Comparison of ENCODE assay signal across 1 cellular context in the genomic region with DNA sequence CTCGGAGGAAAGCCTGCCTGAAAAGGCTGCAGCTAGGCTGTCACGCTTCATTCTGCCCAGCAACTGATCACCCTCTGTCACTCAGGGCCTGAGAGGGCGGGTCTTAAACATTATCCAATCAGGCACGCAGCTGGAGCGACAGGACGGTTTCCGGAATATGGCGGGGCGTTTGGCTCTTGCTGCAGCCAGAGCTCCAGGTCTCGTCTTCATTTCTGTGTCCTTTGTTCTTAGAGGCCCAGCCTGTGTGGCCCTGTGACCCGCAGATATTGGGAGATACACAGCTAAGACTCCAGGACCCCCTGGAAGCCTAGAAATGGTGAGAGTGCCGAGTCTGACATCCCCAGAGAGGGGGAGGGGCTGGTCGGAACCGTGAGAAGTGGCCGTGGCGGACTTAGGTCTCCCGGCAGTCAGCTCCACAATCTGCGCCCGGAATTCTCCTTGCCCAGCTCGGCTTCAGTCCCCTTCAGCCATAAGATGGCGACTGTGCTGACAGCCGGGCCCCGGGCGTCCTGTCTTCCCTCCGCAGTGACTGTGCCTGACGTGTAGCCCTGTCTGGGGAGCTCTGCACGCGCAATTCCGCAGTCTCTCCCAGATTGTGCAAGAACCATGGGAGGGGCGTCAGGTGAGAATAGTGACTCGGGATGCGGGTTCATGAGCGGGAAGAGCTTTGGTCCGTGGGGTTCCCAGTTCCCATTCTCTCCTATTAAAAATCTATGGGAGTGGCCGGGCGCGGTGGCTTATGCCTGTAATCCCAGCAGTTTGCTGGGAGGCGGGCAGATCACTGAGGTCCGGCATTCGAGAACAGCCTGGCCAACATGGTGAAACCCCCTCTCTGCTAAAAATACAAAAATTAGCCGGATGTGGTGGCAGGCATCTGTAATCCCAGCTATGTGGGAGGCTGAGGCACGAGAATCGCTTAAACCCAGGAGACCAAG.
TF ChIP-seq lines count a peak whose summit lies in the region.

A gene (plus strand): TSS at position 144 of the 935 bp plus-strand sequence. CDS start 170 bp downstream, at position 314.

TF ChIP-seq in K562, 482 proteins besides CTCF, POLR2A, EP300 and RAD21 (continued from another document and continues in another):
- TF ChIP-seq, protein P1, sequence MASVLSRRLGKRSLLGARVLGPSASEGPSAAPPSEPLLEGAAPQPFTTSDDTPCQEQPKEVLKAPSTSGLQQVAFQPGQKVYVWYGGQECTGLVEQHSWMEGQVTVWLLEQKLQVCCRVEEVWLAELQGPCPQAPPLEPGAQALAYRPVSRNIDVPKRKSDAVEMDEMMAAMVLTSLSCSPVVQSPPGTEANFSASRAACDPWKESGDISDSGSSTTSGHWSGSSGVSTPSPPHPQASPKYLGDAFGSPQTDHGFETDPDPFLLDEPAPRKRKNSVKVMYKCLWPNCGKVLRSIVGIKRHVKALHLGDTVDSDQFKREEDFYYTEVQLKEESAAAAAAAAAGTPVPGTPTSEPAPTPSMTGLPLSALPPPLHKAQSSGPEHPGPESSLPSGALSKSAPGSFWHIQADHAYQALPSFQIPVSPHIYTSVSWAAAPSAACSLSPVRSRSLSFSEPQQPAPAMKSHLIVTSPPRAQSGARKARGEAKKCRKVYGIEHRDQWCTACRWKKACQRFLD (CRISPR knock-in tag; IDR thresholded peaks at IDR 0.05): no peak
- TF ChIP-seq, protein P2, sequence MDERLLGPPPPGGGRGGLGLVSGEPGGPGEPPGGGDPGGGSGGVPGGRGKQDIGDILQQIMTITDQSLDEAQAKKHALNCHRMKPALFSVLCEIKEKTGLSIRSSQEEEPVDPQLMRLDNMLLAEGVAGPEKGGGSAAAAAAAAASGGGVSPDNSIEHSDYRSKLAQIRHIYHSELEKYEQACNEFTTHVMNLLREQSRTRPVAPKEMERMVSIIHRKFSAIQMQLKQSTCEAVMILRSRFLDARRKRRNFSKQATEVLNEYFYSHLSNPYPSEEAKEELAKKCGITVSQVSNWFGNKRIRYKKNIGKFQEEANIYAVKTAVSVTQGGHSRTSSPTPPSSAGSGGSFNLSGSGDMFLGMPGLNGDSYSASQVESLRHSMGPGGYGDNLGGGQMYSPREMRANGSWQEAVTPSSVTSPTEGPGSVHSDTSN (CRISPR knock-in tag; IDR thresholded peaks at IDR 0.05; ENCODE audit: low read depth): peak; percentile 96
- TF ChIP-seq, protein P2 (tag; conservative IDR thresholded peaks at IDR 0.05; ENCODE audit: low read depth): peak; percentile 97
- TF ChIP-seq ESRRA (IDR thresholded peaks at IDR 0.05; ENCODE audit: borderline replicate concordance, low read depth) (0 out of 2 replicates have a peak, but pooled peaks have one; percentile 14), ARHGAP35 (IDR thresholded peaks at IDR 0.05; ENCODE audit: partially characterized antibody) (no peak), NR2F6 (CRISPR knock-in tag; IDR thresholded peaks at IDR 0.05) (no peak), NONO (IDR thresholded peaks at IDR 0.05; ENCODE audit: low read depth in 2 of 2, low read length in 1 of 2) (0 out of 4 replicates have a peak, but pooled peaks of 1 of the 2 experiments have one; percentile 31), SIN3B (IDR thresholded peaks at IDR 0.05; ENCODE audit: low read depth) (peak; percentile 66), TAF1 (IDR thresholded peaks at IDR 0.05; ENCODE audit: control insufficient read depth, extremely low read depth, insufficient read depth, low read length, severe bottlenecking) (peak; percentile 65), BRD9 (IDR thresholded peaks at IDR 0.05; ENCODE audit: low read depth, partially characterized antibody) (peak; percentile 81), CHD2 (IDR thresholded peaks at IDR 0.05; ENCODE audit: low read depth, low read length) (peak; percentile 39; the same call in 1 of the 2 replicates), KDM5B (IDR thresholded peaks at IDR 0.05; ENCODE audit: insufficient replicate concordance, low read depth, low read length) (peak; percentile 78), TAF7 (tag; IDR thresholded peaks at IDR 0.05) (peak; percentile 90), NFRKB (IDR thresholded peaks at IDR 0.05; ENCODE audit: low read depth) (peak; percentile 93), KDM4B (IDR thresholded peaks at IDR 0.05; ENCODE audit: borderline replicate concordance in 2 of 2, low read depth in 1 of 2) (peak in 1 of 2 experiments; percentile 53; a peak in 1 of 4 replicates), SMAD1 (IDR thresholded peaks at IDR 0.05; ENCODE audit: low read depth, low read length, partially characterized antibody) (peak; percentile 43), SPI1 (IDR thresholded peaks at IDR 0.05; ENCODE audit: borderline replicate concordance, low read depth, low read length) (no peak)
- TF ChIP-seq, protein P3, sequence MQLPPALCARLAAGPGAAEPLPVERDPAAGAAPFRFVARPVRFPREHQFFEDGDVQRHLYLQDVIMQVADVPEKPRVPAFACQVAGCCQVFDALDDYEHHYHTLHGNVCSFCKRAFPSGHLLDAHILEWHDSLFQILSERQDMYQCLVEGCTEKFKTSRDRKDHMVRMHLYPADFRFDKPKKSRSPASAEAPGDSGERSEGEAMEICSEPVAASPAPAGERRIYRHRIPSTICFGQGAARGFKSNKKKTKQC (CRISPR knock-in tag; IDR thresholded peaks at IDR 0.05): 0 out of 2 replicates have a peak, but pooled peaks have one; percentile 55
- TF ChIP-seq, protein P4, sequence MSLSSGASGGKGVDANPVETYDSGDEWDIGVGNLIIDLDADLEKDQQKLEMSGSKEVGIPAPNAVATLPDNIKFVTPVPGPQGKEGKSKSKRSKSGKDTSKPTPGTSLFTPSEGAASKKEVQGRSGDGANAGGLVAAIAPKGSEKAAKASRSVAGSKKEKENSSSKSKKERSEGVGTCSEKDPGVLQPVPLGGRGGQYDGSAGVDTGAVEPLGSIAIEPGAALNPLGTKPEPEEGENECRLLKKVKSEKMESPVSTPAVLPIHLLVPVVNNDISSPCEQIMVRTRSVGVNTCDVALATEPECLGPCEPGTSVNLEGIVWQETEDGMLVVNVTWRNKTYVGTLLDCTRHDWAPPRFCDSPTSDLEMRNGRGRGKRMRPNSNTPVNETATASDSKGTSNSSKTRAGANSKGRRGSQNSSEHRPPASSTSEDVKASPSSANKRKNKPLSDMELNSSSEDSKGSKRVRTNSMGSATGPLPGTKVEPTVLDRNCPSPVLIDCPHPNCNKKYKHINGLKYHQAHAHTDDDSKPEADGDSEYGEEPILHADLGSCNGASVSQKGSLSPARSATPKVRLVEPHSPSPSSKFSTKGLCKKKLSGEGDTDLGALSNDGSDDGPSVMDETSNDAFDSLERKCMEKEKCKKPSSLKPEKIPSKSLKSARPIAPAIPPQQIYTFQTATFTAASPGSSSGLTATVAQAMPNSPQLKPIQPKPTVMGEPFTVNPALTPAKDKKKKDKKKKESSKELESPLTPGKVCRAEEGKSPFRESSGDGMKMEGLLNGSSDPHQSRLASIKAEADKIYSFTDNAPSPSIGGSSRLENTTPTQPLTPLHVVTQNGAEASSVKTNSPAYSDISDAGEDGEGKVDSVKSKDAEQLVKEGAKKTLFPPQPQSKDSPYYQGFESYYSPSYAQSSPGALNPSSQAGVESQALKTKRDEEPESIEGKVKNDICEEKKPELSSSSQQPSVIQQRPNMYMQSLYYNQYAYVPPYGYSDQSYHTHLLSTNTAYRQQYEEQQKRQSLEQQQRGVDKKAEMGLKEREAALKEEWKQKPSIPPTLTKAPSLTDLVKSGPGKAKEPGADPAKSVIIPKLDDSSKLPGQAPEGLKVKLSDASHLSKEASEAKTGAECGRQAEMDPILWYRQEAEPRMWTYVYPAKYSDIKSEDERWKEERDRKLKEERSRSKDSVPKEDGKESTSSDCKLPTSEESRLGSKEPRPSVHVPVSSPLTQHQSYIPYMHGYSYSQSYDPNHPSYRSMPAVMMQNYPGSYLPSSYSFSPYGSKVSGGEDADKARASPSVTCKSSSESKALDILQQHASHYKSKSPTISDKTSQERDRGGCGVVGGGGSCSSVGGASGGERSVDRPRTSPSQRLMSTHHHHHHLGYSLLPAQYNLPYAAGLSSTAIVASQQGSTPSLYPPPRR (CRISPR knock-in tag; IDR thresholded peaks at IDR 0.05; ENCODE audit: borderline replicate concordance): no peak
- TF ChIP-seq, protein P5, sequence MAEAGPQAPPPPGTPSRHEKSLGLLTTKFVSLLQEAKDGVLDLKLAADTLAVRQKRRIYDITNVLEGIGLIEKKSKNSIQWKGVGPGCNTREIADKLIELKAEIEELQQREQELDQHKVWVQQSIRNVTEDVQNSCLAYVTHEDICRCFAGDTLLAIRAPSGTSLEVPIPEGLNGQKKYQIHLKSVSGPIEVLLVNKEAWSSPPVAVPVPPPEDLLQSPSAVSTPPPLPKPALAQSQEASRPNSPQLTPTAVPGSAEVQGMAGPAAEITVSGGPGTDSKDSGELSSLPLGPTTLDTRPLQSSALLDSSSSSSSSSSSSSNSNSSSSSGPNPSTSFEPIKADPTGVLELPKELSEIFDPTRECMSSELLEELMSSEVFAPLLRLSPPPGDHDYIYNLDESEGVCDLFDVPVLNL (CRISPR knock-in tag; IDR thresholded peaks at IDR 0.05; ENCODE audit: low read depth): no peak
- TF ChIP-seq, protein P6, sequence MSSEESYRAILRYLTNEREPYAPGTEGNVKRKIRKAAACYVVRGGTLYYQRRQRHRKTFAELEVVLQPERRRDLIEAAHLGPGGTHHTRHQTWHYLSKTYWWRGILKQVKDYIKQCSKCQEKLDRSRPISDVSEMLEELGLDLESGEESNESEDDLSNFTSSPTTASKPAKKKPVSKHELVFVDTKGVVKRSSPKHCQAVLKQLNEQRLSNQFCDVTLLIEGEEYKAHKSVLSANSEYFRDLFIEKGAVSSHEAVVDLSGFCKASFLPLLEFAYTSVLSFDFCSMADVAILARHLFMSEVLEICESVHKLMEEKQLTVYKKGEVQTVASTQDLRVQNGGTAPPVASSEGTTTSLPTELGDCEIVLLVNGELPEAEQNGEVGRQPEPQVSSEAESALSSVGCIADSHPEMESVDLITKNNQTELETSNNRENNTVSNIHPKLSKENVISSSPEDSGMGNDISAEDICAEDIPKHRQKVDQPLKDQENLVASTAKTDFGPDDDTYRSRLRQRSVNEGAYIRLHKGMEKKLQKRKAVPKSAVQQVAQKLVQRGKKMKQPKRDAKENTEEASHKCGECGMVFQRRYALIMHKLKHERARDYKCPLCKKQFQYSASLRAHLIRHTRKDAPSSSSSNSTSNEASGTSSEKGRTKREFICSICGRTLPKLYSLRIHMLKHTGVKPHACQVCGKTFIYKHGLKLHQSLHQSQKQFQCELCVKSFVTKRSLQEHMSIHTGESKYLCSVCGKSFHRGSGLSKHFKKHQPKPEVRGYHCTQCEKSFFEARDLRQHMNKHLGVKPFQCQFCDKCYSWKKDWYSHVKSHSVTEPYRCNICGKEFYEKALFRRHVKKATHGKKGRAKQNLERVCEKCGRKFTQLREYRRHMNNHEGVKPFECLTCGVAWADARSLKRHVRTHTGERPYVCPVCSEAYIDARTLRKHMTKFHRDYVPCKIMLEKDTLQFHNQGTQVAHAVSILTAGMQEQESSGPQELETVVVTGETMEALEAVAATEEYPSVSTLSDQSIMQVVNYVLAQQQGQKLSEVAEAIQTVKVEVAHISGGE (CRISPR knock-in tag; IDR thresholded peaks at IDR 0.05): no peak
- TF ChIP-seq, protein P7, sequence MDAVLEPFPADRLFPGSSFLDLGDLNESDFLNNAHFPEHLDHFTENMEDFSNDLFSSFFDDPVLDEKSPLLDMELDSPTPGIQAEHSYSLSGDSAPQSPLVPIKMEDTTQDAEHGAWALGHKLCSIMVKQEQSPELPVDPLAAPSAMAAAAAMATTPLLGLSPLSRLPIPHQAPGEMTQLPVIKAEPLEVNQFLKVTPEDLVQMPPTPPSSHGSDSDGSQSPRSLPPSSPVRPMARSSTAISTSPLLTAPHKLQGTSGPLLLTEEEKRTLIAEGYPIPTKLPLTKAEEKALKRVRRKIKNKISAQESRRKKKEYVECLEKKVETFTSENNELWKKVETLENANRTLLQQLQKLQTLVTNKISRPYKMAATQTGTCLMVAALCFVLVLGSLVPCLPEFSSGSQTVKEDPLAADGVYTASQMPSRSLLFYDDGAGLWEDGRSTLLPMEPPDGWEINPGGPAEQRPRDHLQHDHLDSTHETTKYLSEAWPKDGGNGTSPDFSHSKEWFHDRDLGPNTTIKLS (IDR thresholded peaks at IDR 0.05; ENCODE audit: borderline replicate concordance, low read depth): 0 out of 2 replicates have a peak, but pooled peaks have one; percentile 63
- TF ChIP-seq, protein P8, sequence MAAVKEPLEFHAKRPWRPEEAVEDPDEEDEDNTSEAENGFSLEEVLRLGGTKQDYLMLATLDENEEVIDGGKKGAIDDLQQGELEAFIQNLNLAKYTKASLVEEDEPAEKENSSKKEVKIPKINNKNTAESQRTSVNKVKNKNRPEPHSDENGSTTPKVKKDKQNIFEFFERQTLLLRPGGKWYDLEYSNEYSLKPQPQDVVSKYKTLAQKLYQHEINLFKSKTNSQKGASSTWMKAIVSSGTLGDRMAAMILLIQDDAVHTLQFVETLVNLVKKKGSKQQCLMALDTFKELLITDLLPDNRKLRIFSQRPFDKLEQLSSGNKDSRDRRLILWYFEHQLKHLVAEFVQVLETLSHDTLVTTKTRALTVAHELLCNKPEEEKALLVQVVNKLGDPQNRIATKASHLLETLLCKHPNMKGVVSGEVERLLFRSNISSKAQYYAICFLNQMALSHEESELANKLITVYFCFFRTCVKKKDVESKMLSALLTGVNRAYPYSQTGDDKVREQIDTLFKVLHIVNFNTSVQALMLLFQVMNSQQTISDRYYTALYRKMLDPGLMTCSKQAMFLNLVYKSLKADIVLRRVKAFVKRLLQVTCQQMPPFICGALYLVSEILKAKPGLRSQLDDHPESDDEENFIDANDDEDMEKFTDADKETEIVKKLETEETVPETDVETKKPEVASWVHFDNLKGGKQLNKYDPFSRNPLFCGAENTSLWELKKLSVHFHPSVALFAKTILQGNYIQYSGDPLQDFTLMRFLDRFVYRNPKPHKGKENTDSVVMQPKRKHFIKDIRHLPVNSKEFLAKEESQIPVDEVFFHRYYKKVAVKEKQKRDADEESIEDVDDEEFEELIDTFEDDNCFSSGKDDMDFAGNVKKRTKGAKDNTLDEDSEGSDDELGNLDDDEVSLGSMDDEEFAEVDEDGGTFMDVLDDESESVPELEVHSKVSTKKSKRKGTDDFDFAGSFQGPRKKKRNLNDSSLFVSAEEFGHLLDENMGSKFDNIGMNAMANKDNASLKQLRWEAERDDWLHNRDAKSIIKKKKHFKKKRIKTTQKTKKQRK (IDR thresholded peaks at IDR 0.05; ENCODE audit: borderline replicate concordance, low read depth, low read length): no peak
